ENCODE assay signal across 9 cellular contexts in the genomic region with DNA sequence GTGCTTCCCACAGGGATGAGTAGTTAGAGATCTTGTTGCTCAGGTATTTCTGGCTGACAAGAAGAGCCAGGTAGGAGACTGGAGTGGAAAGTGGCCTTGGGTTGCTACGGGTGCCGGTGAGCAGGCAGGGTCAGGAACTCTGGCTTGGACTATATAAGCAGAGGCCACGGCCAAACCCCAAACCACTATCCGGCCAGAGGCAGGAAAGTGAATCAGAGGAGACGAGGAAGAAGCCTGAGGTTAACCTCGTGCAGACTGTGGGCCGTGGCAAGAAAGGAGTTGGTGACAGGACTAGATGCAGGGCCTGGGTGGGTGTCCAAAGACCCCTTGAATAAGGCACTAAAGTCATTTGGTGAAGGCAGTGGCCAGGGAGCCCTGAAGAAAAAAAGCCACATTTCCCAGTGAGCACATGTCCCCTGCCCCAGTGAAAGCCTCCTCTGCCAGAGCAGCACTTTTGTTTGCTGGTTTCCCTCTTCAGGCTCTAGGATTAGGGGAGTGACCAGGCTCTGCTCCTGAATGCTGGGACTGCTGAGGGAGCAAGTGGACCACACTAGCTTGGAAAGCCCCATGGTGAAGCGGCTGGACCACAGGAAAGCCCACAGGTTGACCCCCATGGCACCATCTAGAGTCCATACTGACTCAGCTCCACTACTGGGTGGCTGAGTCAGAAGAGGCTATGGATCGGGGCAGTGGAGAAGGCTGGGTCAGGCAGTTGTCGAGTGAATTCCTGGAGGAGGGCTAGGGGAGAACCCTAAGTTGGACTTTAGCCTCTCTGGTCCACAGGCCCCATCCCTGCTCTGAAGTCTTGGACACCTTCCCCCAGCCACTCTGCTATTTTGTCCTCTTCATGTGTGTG. TPM values are rescaled to one million over a fixed set of nuclear protein-coding genes. Genes with fewer than 3 reads are reported as not detected.
A peak's percentile ranks its signal among the peaks of the same experiment; 100 is the strongest.
DNase-seq lines count a peak whose midpoint lies in the region; ATAC-seq and TF ChIP-seq lines count a peak whose summit lies in the region.
"Had no signal": no experiment of that assay in that cellular context is flagged by ENCODE, and none has a peak within 500 bp of the region (broad histone marks: within the 10 kb centered on the region; RNA-seq: fewer than 3 reads in every experiment).

No MANE protein-coding gene starts in this region.

- H3K36me3 ChIP-seq in RWPE2 (ENCODE audit: low read depth): no peaks in the 10 kb centered on the region
- H3K36me3 ChIP-seq in spleen: peaks cover 0 to 19% (median 11%) of the 10 kb centered on the region in 6 donors

- H3K4me3 ChIP-seq in RWPE2 (ENCODE audit: severe bottlenecking): no peak overlapping the region
- no peak overlapping the region for H3K4me3 ChIP-seq in skeletal muscle cell (ENCODE audit: low read depth, low read length)
- no peak overlapping the region for H3K4me3 ChIP-seq in spleen

- DNase-seq in GM04503 (ENCODE audit: low read depth): peak; percentile 36
- DNase-seq in RWPE2 (ENCODE audit: low spot score): no peak
- peak; percentile 23 for DNase-seq in fibroblast of gingiva (ENCODE audit: low read depth)
- DNase-seq in skeletal muscle cell (ENCODE audit: low read depth): peak; percentile 64
- DNase-seq in spleen: no peak
- DNase-seq in DMS 273 treated with DMSO at 0.1 percent for 48 hours (lab: John Stamatoyannopoulos, UW): no peak
- DNase-seq in stimulated activated CD4-positive, alpha-beta T cell treated with anti-CD3 and anti-CD28 coated beads, Interleukin-1b, Interleukin-23, amount 100 ng/mL, for 48 hours: no peak
- DNase-seq in globus pallidus (ENCODE audit: low spot score): no peak
- DNase-seq: left cardiac atrium had no signal

- intact Hi-C loops in spleen (cut with DNase I; ENCODE audit: low total_unique reads): no loop called here

- TF ChIP-seq POLR2A in spleen (IDR thresholded peaks at IDR 0.05): no peak

- H3K4me1 ChIP-seq in RWPE2 (ENCODE audit: insufficient read depth, poor library complexity, severe bottlenecking) (peaks cover 3% of the 10 kb centered on the region), spleen (peaks cover 4 to 35% (median 27%) of the 10 kb centered on the region in 6 donors)

- 29 to 35% (median 33%) methylated on average over 10 of the region's 10 CpGs for WGBS in spleen, 5 donors

- peaks cover 7% of the 10 kb centered on the region for H3K9me3 ChIP-seq in RWPE2 (ENCODE audit: severe bottlenecking)
- peaks cover 3 to 31% (median 27%) of the 10 kb centered on the region in 8 donors for H3K9me3 ChIP-seq in spleen

- H3K27me3 ChIP-seq in RWPE2 (ENCODE audit: insufficient read depth, poor library complexity, severe bottlenecking): no peaks in the 10 kb centered on the region
- H3K27me3 ChIP-seq in spleen (replicated peaks in 1 of 7): no peaks in the 10 kb centered on the region

- H3K27ac ChIP-seq in RWPE2 (ENCODE audit: poor library complexity, severe bottlenecking) (no peak overlapping the region), spleen (peak overlapping the region in 4 of 8 donors; percentile 4 to 42 (median 20))

- ATAC-seq in RWPE2 (ENCODE audit: low read depth): peak; percentile 10; the same call in 1 of the 3 replicates

- no peak for TF ChIP-seq CTCF in RWPE2 (IDR thresholded peaks at IDR 0.05; ENCODE audit: poor library complexity, severe bottlenecking)
- no peak for TF ChIP-seq CTCF in spleen (IDR thresholded peaks at IDR 0.05 in 8 of 11, conservative IDR thresholded peaks at IDR 0.05 in 3 of 11)

RNA-seq across cellular contexts. Expression of a gene that starts 23.4 kb away (rescaled TPM):
- total RNA-seq in spleen: 100 to 1,000 TPM in 4 of 7 donors, 10 to 100 TPM in 3; 54.2 to 207 (median 112) TPM
- 10 to 100 TPM in 1 of 3 donors, 1 to 10 TPM in 2; 5.8 to 17.3 (median 8.1) TPM for polyA plus RNA-seq in spleen

RNA-seq across cellular contexts. Expression of a gene that starts 50.5 kb away (rescaled TPM):
- total RNA-seq in spleen: 10 to 100 TPM; 47.1 to 65.3 (median 52.7) TPM
- 10 to 100 TPM; 16.2 to 29.9 (median 21.1) TPM for polyA plus RNA-seq in spleen

Comparison
In these comparisons a context has a peak if more than half of its experiments do, and no peak if none do; other contexts are left out.
1. DNase-seq: peak in GM04503 (single experiment), fibroblast of gingiva (single experiment) and skeletal muscle cell (single experiment); none in RWPE2 (single experiment), spleen (single experiment), DMS 273 treated with DMSO at 0.1 percent for 48 hours (single experiment), stimulated activated CD4-positive, alpha-beta T cell treated with anti-CD3 and anti-CD28 coated beads, Interleukin-1b, Interleukin-23, amount 100 ng/mL, for 48 hours (single experiment) and globus pallidus (single experiment).